9 cellular contexts compared by ENCODE assay signal in the genomic region with DNA sequence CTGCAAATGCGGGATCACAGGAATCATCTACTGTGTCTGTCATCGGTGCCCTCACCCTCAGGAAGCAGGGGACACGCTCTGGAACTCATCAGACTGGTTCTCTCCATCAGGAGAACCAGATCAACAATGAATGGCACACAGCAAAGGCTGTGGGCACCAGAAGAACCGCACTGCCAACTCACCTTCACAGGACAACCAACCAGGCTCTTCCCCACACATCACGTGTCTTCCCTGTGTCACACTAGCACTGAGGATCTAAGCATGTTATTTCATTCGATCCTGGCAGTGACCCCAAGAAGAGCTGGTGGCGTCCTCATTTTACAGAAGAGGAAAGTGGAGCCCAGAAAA.
A peak's percentile ranks its signal among the peaks of the same experiment; 100 is the strongest.
DNase-seq lines count a peak whose midpoint lies in the region; ATAC-seq and TF ChIP-seq lines count a peak whose summit lies in the region.
"Had no signal": no experiment of that assay in that cellular context is flagged by ENCODE, and none has a peak within 500 bp of the region (broad histone marks: within the 10 kb centered on the region; RNA-seq: fewer than 3 reads in every experiment).

No MANE protein-coding gene starts in this region.

- TF ChIP-seq EP300 in suprapubic skin (IDR thresholded peaks at IDR 0.05), result no peak

- no peak overlapping the region for H4K8ac ChIP-seq in mesendoderm (ENCODE audit: low read depth, low read length)

- H4K20me1 ChIP-seq in HCT116 (ENCODE audit: insufficient read depth), result no peaks in the 10 kb centered on the region

- no peaks in the 10 kb centered on the region for H3K9me3 ChIP-seq in HCT116 (ENCODE audit: control insufficient read depth in 1 of 2, insufficient read depth in 1 of 2, low read depth in 1 of 2, low read length in 2 of 2)
- no peaks in the 10 kb centered on the region for H3K9me3 ChIP-seq in suprapubic skin

- H3K56ac ChIP-seq in mesendoderm (ENCODE audit: low read length), result no peak overlapping the region

- H3K23ac ChIP-seq in mesendoderm (ENCODE audit: low read length), result no peak overlapping the region

- no peak for TF ChIP-seq POLR2A in HCT116 (IDR thresholded peaks at IDR 0.05; ENCODE audit: borderline replicate concordance, extremely low read depth, insufficient read depth, insufficient read length)
- no peak for TF ChIP-seq POLR2A in suprapubic skin (IDR thresholded peaks at IDR 0.05)

- 0 out of 2 replicates have a peak, but pooled peaks have one; percentile 2 for ATAC-seq in HCT116
- ATAC-seq in HG02763 (IDR thresholded peaks at IDR 0.05; ENCODE audit: unreplicated experiment), result no peak

- DNase-seq in HCT116 (ENCODE audit: low read depth, low spot score) (no peak), mesendoderm (no peak), suprapubic skin (ENCODE audit: low spot score in 2 of 2) (no peak), NCI-H345 treated with DMSO at 0.1 percent for 48 hours (lab: John Stamatoyannopoulos, UW; ENCODE audit: unreplicated experiment) (no peak), ACHN (no peak)
- DNase-seq: stimulated activated CD4-positive, alpha-beta T cell treated with anti-CD3 and anti-CD28 coated beads, Interleukin-4, amount 100 ng/mL, for 24 hours; stimulated activated naive CD4-positive, alpha-beta T cell treated with Interleukin-2 at 50 U/mL for 16 hours had no signal

- WGBS in mesendoderm (ENCODE audit: extremely low coverage, insufficient coverage, low lambda C conversion rate), result no CpG with 5 or more reads among the region's 7 CpGs
- WGBS in suprapubic skin, result 87% methylated on average over 7 of the region's 7 CpGs

- H3K27me3 ChIP-seq in HCT116 (ENCODE audit: insufficient read depth, low read length) (no peaks in the 10 kb centered on the region), mesendoderm (ENCODE audit: insufficient read depth, low read length, poor library complexity) (no peaks in the 10 kb centered on the region), suprapubic skin (no peaks in the 10 kb centered on the region)

- H3K36me3 ChIP-seq in HCT116 (ENCODE audit: control insufficient read depth in 1 of 2, insufficient read depth in 2 of 2, low read length in 2 of 2), result no peaks in the 10 kb centered on the region
- no peaks in the 10 kb centered on the region for H3K36me3 ChIP-seq in mesendoderm (ENCODE audit: control insufficient read depth, insufficient read depth, low read length)
- H3K36me3 ChIP-seq in suprapubic skin, result no peaks in the 10 kb centered on the region

- H2BK120ac ChIP-seq in mesendoderm (ENCODE audit: low read depth, low read length), result no peak overlapping the region

- in situ Hi-C loops in ACHN (cut with HindIII; ENCODE audit: low pct_ligation_motif_present, low pct_unique_long_range_greater_than_20kb, low sequenced_read_pairs), result no loop called here

- H3K9ac ChIP-seq in HCT116 (ENCODE audit: low read length), result no peak overlapping the region
- H3K9ac ChIP-seq in mesendoderm (ENCODE audit: low read length), result no peak overlapping the region

- H2BK15ac ChIP-seq in mesendoderm (replicated peaks; ENCODE audit: low read depth), result no peak overlapping the region

- POLR2A ChIA-PET in HCT116 (lab: Charles Lee), result no interaction called here

- H3K79me2 ChIP-seq in HCT116 (ENCODE audit: insufficient read depth, low read length) (no peaks in the 10 kb centered on the region), mesendoderm (ENCODE audit: control insufficient read depth, insufficient read depth, low read length) (no peaks in the 10 kb centered on the region)

- H2AK5ac ChIP-seq in mesendoderm (ENCODE audit: low read length), result peak overlapping the region; percentile 65

- no peak for TF ChIP-seq CTCF in HCT116 (IDR thresholded peaks at IDR 0.05 in 2 of 3, conservative IDR thresholded peaks at IDR 0.05 in 1 of 3; ENCODE audit: borderline replicate concordance in 1 of 3, insufficient read depth in 1 of 3, low read depth in 2 of 3, low read length in 2 of 3)
- TF ChIP-seq CTCF in VCaP (conservative IDR thresholded peaks at IDR 0.05), result no peak
- no peak for TF ChIP-seq CTCF in suprapubic skin (IDR thresholded peaks at IDR 0.05)

- CTCF ChIA-PET in HCT116 (lab: Charles Lee), result no interaction called here

- H3K4me3 ChIP-seq in HCT116 (replicated peaks in 1 of 2; ENCODE audit: low read depth in 1 of 2, low read length in 2 of 2) (peak overlapping the region in 1 of 2 experiments; percentile 48; a peak in 1 of 4 replicates), mesendoderm (ENCODE audit: low read length) (no peak overlapping the region), suprapubic skin (no peak overlapping the region)

- BruUV-seq in HCT116 (replicated peaks; lab: Mats Ljungman, UMichigan), result no TSS peak

- H3K4me1 ChIP-seq in HCT116 (ENCODE audit: control insufficient read depth in 1 of 2, insufficient read depth in 2 of 2, low read length in 2 of 2) (peaks cover 79 to 84% of the 10 kb centered on the region in 2 experiments), mesendoderm (ENCODE audit: control insufficient read depth, low read depth, low read length) (peaks cover 13% of the 10 kb centered on the region), suprapubic skin (peaks cover 37% of the 10 kb centered on the region)

- peak overlapping the region; percentile 90 for H3K4me2 ChIP-seq in HCT116 (ENCODE audit: low read length)
- H3K4me2 ChIP-seq in mesendoderm (ENCODE audit: low read length), result no peak overlapping the region

- RAD21 ChIA-PET in HCT116 (lab: Charles Lee; ENCODE audit: low non-redundant PET in 1 of 2, low total read pairs in 2 of 2, uncharacterized antibody in 2 of 2, unreplicated experiment in 2 of 2), result interaction anchor here in 1 of 2 experiments (1.0 to 1.2 kb wide), 2 partner anchors 40 to 100 kb away, joined by 3 to 4 read pairs; no protein-coding TSS in a partner anchor

- intact Hi-C loops in HCT116 (cut with micrococcal nuclease), result loop anchor here (5.0 kb wide), 1 partner anchor 106 kb away; a partner anchor contains a TSS

- H4K5ac ChIP-seq in mesendoderm (ENCODE audit: low read length), result no peak overlapping the region

- H2AFZ ChIP-seq in HCT116 (ENCODE audit: low read depth, low read length, poor library complexity, severe bottlenecking), result no peak overlapping the region

- no peak overlapping the region for H2BK5ac ChIP-seq in mesendoderm (ENCODE audit: low read length)

- no peaks in the 10 kb centered on the region for H3K79me1 ChIP-seq in mesendoderm (ENCODE audit: low read length)

- H3K27ac ChIP-seq in HCT116 (ENCODE audit: low read depth, low read length) (peak overlapping the region; percentile 81), VCaP (peak overlapping the region; percentile 23; the same call in 1 of the 2 replicates), mesendoderm (ENCODE audit: low read depth, low read length) (no peak overlapping the region), suprapubic skin (peak overlapping the region; percentile 72)

- TF ChIP-seq RAD21 in HCT116 (IDR thresholded peaks at IDR 0.05; ENCODE audit: low read depth), result no peak

- H3K4ac ChIP-seq in mesendoderm (ENCODE audit: low read depth, low read length), result no peak overlapping the region

- H3K9me2 ChIP-seq in HCT116 (ENCODE audit: insufficient read depth), result no peaks in the 10 kb centered on the region

- no peak overlapping the region for H3K18ac ChIP-seq in mesendoderm (ENCODE audit: low read length)

TF ChIP-seq in HCT116, 20 proteins besides CTCF, POLR2A, EP300 and RAD21:
- TF ChIP-seq EGR1 (IDR thresholded peaks at IDR 0.05; ENCODE audit: low read depth) (no peak), YY1 (IDR thresholded peaks at IDR 0.05; ENCODE audit: extremely low read depth, insufficient replicate concordance, low read depth, low read length) (no peak), ELF1 (IDR thresholded peaks at IDR 0.05; ENCODE audit: borderline replicate concordance, low read depth) (no peak), SIN3A (IDR thresholded peaks at IDR 0.05; ENCODE audit: low read depth) (no peak), EZH2phosphoT487 (IDR thresholded peaks at IDR 0.05; ENCODE audit: borderline replicate concordance) (no peak), CEBPB (IDR thresholded peaks at IDR 0.05; ENCODE audit: low read depth) (no peak), EZH2 (IDR thresholded peaks at IDR 0.05) (no peak), TCF7L2 (IDR thresholded peaks at IDR 0.05; ENCODE audit: borderline replicate concordance, extremely low read depth, insufficient read depth, insufficient read length) (no peak)
- TF ChIP-seq, protein P1, sequence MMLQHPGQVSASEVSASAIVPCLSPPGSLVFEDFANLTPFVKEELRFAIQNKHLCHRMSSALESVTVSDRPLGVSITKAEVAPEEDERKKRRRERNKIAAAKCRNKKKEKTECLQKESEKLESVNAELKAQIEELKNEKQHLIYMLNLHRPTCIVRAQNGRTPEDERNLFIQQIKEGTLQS (IDR thresholded peaks at IDR 0.05), result no peak
